In genomic region chr5:123089572-123089970, GRCh38 we compare ENCODE assay signal across 8 cellular contexts. TPM values are rescaled to one million over a fixed set of nuclear protein-coding genes. Genes with fewer than 3 reads are reported as not detected.
DNase-seq lines count a peak whose midpoint lies in the region; ATAC-seq and TF ChIP-seq lines count a peak whose summit lies in the region.

No MANE protein-coding gene starts in this region.

- H3K27me3 ChIP-seq in esophagus squamous epithelium (peaks cover 5 to 100% (median 19%) of the 10 kb centered on the region in 4 donors), neuron (ENCODE audit: insufficient read depth, low read length) (peaks cover 98% of the 10 kb centered on the region)

- no peak for ATAC-seq in natural killer cell treated with Interleukin-12 subunit alpha and Interleukin-12 subunit beta and Interleukin-15 and Interleukin-18, amount 100 ng/mL, for 72 hours
- ATAC-seq in HG02798 (IDR thresholded peaks at IDR 0.05; ENCODE audit: poor library complexity, unreplicated experiment) = no peak
- ATAC-seq in GM21367 (IDR thresholded peaks at IDR 0.05; ENCODE audit: unreplicated experiment) = no peak

- H2AFZ ChIP-seq in neuron (ENCODE audit: low read depth, low read length) = peak overlapping the region; percentile 80

- peaks cover 5 to 10% of the 10 kb centered on the region in 2 donors for H3K4me1 Mint-ChIP-seq in natural killer cell treated with Interleukin-12 subunit alpha and Interleukin-12 subunit beta and Interleukin-15 and Interleukin-18, amount 100 ng/mL, for 72 hours (ENCODE audit: low read depth in 2 of 2)

- H3K9me3 ChIP-seq in esophagus squamous epithelium (no peaks in the 10 kb centered on the region), neuron (ENCODE audit: low read length) (no peaks in the 10 kb centered on the region)

- intact Hi-C loops in esophagus squamous epithelium (cut with DNase I) = no loop called here

- DNase-seq in COLO668 (lab: John Stamatoyannopoulos, UW; ENCODE audit: unreplicated experiment) (peak; percentile 38), M059J (ENCODE audit: low read depth) (peak; percentile 48), esophagus squamous epithelium (lab: John Stamatoyannopoulos, UW) (no peak), T-helper 9 cell (no peak)
- no peak for DNase-seq in natural killer cell treated with Interleukin-12 subunit alpha and Interleukin-12 subunit beta and Interleukin-15 and Interleukin-18, amount 100 ng/mL, for 72 hours (ENCODE audit: low spot score)

- 4% methylated on average over 9 of the region's 41 CpGs; no CpG with 5 or more reads in 1 of the 2 donors for WGBS in esophagus squamous epithelium, 2 donors

- H3K4me3 ChIP-seq in esophagus squamous epithelium (peak overlapping the region; percentile 41 to 84 (median 61)), neuron (ENCODE audit: low read length) (peak overlapping the region; percentile 27)

- H3K4me1 ChIP-seq in esophagus squamous epithelium = peaks cover 15 to 81% (median 29%) of the 10 kb centered on the region in 3 donors
- peaks cover 19% of the 10 kb centered on the region for H3K4me1 ChIP-seq in neuron (ENCODE audit: insufficient read depth, low read length)

- peaks cover 47 to 82% of the 10 kb centered on the region in 2 donors for H3K27me3 Mint-ChIP-seq in natural killer cell treated with Interleukin-12 subunit alpha and Interleukin-12 subunit beta and Interleukin-15 and Interleukin-18, amount 100 ng/mL, for 72 hours

- no peaks in the 10 kb centered on the region for H3K9me3 Mint-ChIP-seq in natural killer cell treated with Interleukin-12 subunit alpha and Interleukin-12 subunit beta and Interleukin-15 and Interleukin-18, amount 100 ng/mL, for 72 hours

- no peaks in the 10 kb centered on the region for H3K36me3 ChIP-seq in esophagus squamous epithelium
- H3K36me3 ChIP-seq in neuron (ENCODE audit: insufficient read depth, low read length) = no peaks in the 10 kb centered on the region

- no peak overlapping the region for H3K4me3 Mint-ChIP-seq in natural killer cell treated with Interleukin-12 subunit alpha and Interleukin-12 subunit beta and Interleukin-15 and Interleukin-18, amount 100 ng/mL, for 72 hours

- TF ChIP-seq CTCF in esophagus squamous epithelium (IDR thresholded peaks at IDR 0.05) = no peak

- no peak overlapping the region for H3K27ac Mint-ChIP-seq in natural killer cell treated with Interleukin-12 subunit alpha and Interleukin-12 subunit beta and Interleukin-15 and Interleukin-18, amount 100 ng/mL, for 72 hours

- peak overlapping the region; percentile 13 to 67 (median 50) for H3K27ac ChIP-seq in esophagus squamous epithelium

- TF ChIP-seq POLR2A in esophagus squamous epithelium (IDR thresholded peaks at IDR 0.05) = no peak

- peaks cover 6% of the 10 kb centered on the region for H3K36me3 Mint-ChIP-seq in natural killer cell treated with Interleukin-12 subunit alpha and Interleukin-12 subunit beta and Interleukin-15 and Interleukin-18, amount 100 ng/mL, for 72 hours

RNA-seq across cellular contexts. Expression of gene PRDM6, which starts 0.5 kb away (rescaled TPM):
- total RNA-seq in M059J (2014; rRNA removed; shearing (Covaris generic)) = 0.05 and 0.30 TPM in 2 replicates
- 1 to 10 TPM in 1 of 4 donors, under 1 TPM in 3; 0.11 to 1.3 (median 0.51) TPM for total RNA-seq in esophagus squamous epithelium
- total RNA-seq in natural killer cell treated with Interleukin-12 subunit alpha and Interleukin-12 subunit beta and Interleukin-15 and Interleukin-18, amount 100 ng/mL, for 72 hours = not detected

RNA-seq across cellular contexts. Expression of gene PPIC, which starts 53.0 kb away (rescaled TPM):
- total RNA-seq in M059J (2014; rRNA removed; shearing (Covaris generic)) = 74.2 and 139 TPM in 2 replicates
- 10 to 100 TPM; 21.7 to 77.3 (median 58.5) TPM for total RNA-seq in esophagus squamous epithelium
- total RNA-seq in natural killer cell treated with Interleukin-12 subunit alpha and Interleukin-12 subunit beta and Interleukin-15 and Interleukin-18, amount 100 ng/mL, for 72 hours = not detected

Comparison
In these comparisons a context has a peak if more than half of its experiments do, and no peak if none do; other contexts are left out.
1. DNase-seq: peak in COLO668 (single experiment) and M059J (single experiment); none in esophagus squamous epithelium (single experiment), natural killer cell treated with Interleukin-12 subunit alpha and Interleukin-12 subunit beta and Interleukin-15 and Interleukin-18, amount 100 ng/mL, for 72 hours (single experiment) and T-helper 9 cell (single experiment).
2. RNA of gene PPIC, which starts 53.0 kb away (total RNA-seq): 74.2 to 139 TPM in M059J and 21.7 to 77.3 TPM in esophagus squamous epithelium; not detected in natural killer cell treated with Interleukin-12 subunit alpha and Interleukin-12 subunit beta and Interleukin-15 and Interleukin-18, amount 100 ng/mL, for 72 hours; every median in the first group is over 10 times any median in the second.